In the genomic region with DNA sequence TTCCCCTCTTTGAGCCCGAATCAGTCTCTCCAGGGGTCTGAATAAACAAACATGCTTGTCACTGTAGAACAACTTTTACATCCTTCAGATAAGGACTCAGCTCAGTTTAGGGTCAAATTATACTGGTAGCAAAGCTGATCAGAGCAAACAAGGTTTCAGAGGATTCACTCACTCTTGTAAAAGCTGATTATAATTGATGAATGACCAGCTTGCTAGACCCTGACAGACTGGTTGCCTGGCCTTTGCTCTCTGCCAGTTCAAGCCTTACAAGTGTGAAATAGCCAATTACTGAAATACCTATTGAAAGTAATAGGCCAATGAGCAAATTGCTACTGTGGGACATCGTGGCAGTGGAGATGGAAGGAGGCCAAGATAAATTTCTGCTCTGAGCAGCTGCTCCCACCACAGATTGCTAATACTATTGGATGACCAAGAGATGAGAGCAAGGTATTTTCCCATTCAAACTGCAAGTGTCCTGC, we compare ENCODE assay signal across 17 cellular contexts.
DNase-seq lines count a peak whose midpoint lies in the region; ATAC-seq and TF ChIP-seq lines count a peak whose summit lies in the region.
"Had no signal": no experiment of that assay in that cellular context is flagged by ENCODE, and none has a peak within 500 bp of the region (broad histone marks: within the 10 kb centered on the region; RNA-seq: fewer than 3 reads in every experiment).

No MANE protein-coding gene starts in this region.

- no peaks in the 10 kb centered on the region for H3K36me3 Mint-ChIP-seq in natural killer cell
- H3K36me3 Mint-ChIP-seq: activated CD4-positive, alpha-beta memory T cell treated with anti-CD3 and anti-CD28 coated beads for 36 hours; activated naive CD8-positive, alpha-beta T cell; IgD-negative memory B cell had no signal

- no peak overlapping the region for H3K23ac ChIP-seq in mesendoderm (ENCODE audit: low read length)

- H2BK5ac ChIP-seq in mesendoderm (ENCODE audit: low read length), result no peak overlapping the region

- H3K27ac ChIP-seq in SJCRH30 (no peak overlapping the region), mesendoderm (ENCODE audit: low read depth, low read length) (peak overlapping the region; percentile 2)
- H3K27ac ChIP-seq: breast epithelium, Peyer's patch had no signal

- H3K27me3 ChIP-seq in SJCRH30 (no peaks in the 10 kb centered on the region), mesendoderm (ENCODE audit: insufficient read depth, low read length, poor library complexity) (no peaks in the 10 kb centered on the region), MG63 (no peaks in the 10 kb centered on the region)
- H3K27me3 ChIP-seq: breast epithelium, Peyer's patch had no signal

- no peaks in the 10 kb centered on the region for H3K36me3 ChIP-seq in SJCRH30
- H3K36me3 ChIP-seq in mesendoderm (ENCODE audit: control insufficient read depth, insufficient read depth, low read length), result no peaks in the 10 kb centered on the region
- H3K36me3 ChIP-seq in MG63, result no peaks in the 10 kb centered on the region
- H3K36me3 ChIP-seq: breast epithelium, Peyer's patch had no signal

- no peak overlapping the region for H4K5ac ChIP-seq in mesendoderm (ENCODE audit: low read length)

- no peak overlapping the region for H2AK5ac ChIP-seq in mesendoderm (ENCODE audit: low read length)

- H3K9me3 Mint-ChIP-seq in natural killer cell, result peaks cover 8 to 9% of the 10 kb centered on the region in 2 donors
- H3K9me3 Mint-ChIP-seq: activated CD4-positive, alpha-beta memory T cell treated with anti-CD3 and anti-CD28 coated beads for 36 hours had no signal

- H3K4me1 Mint-ChIP-seq in natural killer cell, result no peaks in the 10 kb centered on the region
- H3K4me1 Mint-ChIP-seq: IgD-negative memory B cell had no signal

- no peaks in the 10 kb centered on the region for H3K79me1 ChIP-seq in mesendoderm (ENCODE audit: low read length)

- H3K9me3 ChIP-seq in SJCRH30 (replicated peaks) (no peaks in the 10 kb centered on the region), MG63 (no peaks in the 10 kb centered on the region)
- H3K9me3 ChIP-seq: Peyer's patch had no signal

- no peak overlapping the region for H3K4ac ChIP-seq in mesendoderm (ENCODE audit: low read depth, low read length)

- intact Hi-C loops in natural killer cell (cut with micrococcal nuclease), result no loop called here

- H3K4me1 ChIP-seq in SJCRH30 (peaks cover 4% of the 10 kb centered on the region), mesendoderm (ENCODE audit: control insufficient read depth, low read depth, low read length) (peaks cover 5% of the 10 kb centered on the region)
- H3K4me1 ChIP-seq: breast epithelium, Peyer's patch had no signal

- no peak for TF ChIP-seq CTCF in natural killer cell (IDR thresholded peaks at IDR 0.05)

- ATAC-seq in GM21723 (IDR thresholded peaks at IDR 0.05; ENCODE audit: unreplicated experiment), result no peak
- ATAC-seq in GM21367 (IDR thresholded peaks at IDR 0.05; ENCODE audit: unreplicated experiment), result no peak
- ATAC-seq in natural killer cell, result no peak
- ATAC-seq: sciatic nerve had no signal

- H4K8ac ChIP-seq in mesendoderm (ENCODE audit: low read depth, low read length), result no peak overlapping the region

- H3K9ac ChIP-seq in mesendoderm (ENCODE audit: low read length), result no peak overlapping the region

- H3K4me3 Mint-ChIP-seq in natural killer cell, result no peak overlapping the region
- H3K4me3 Mint-ChIP-seq: activated CD4-positive, alpha-beta memory T cell treated with anti-CD3 and anti-CD28 coated beads for 36 hours; activated naive CD8-positive, alpha-beta T cell; IgD-negative memory B cell had no signal

- no peaks in the 10 kb centered on the region for H3K79me2 ChIP-seq in mesendoderm (ENCODE audit: control insufficient read depth, insufficient read depth, low read length)

- H3K18ac ChIP-seq in mesendoderm (ENCODE audit: low read length), result no peak overlapping the region

- H2BK120ac ChIP-seq in mesendoderm (ENCODE audit: low read depth, low read length), result no peak overlapping the region

- H3K4me3 ChIP-seq in SJCRH30 (no peak overlapping the region), mesendoderm (ENCODE audit: low read length) (no peak overlapping the region), MG63 (no peak overlapping the region)
- H3K4me3 ChIP-seq: breast epithelium, Peyer's patch had no signal

- H3K4me2 ChIP-seq in mesendoderm (ENCODE audit: low read length), result no peak overlapping the region

- H3K27me3 Mint-ChIP-seq in natural killer cell (ENCODE audit: low read depth in 2 of 2), result no peaks in the 10 kb centered on the region
- H3K27me3 Mint-ChIP-seq: activated CD4-positive, alpha-beta memory T cell treated with anti-CD3 and anti-CD28 coated beads for 36 hours; activated naive CD8-positive, alpha-beta T cell; IgD-negative memory B cell had no signal

- no peak overlapping the region for H3K56ac ChIP-seq in mesendoderm (ENCODE audit: low read length)

- DNase-seq in DMS153 treated with DMSO at 0.1 percent for 48 hours (lab: John Stamatoyannopoulos, UW; ENCODE audit: unreplicated experiment) (peak; percentile 81), NCI-H1417 treated with DMSO at 0.1 percent for 48 hours (lab: John Stamatoyannopoulos, UW) (peak; percentile 61), SJCRH30 (peak; percentile 16 to 57), mesendoderm (peak; percentile 88), MG63 (no peak), natural killer cell (no peak)
- DNase-seq: activated CD4-positive, alpha-beta memory T cell treated with anti-CD3 and anti-CD28 coated beads for 36 hours; activated T-cell treated with anti-CD3 and anti-CD28 coated beads, Interleukin-2, amount 50 U/mL, for 48 hours; occipital lobe; Peyer's patch; stimulated activated CD4-positive, alpha-beta T cell treated with anti-CD3 and anti-CD28 coated beads, Interleukin-2, amount 100 ng/mL, for 24 hours had no signal

- no peak overlapping the region for H3K27ac Mint-ChIP-seq in natural killer cell
- H3K27ac Mint-ChIP-seq: activated CD4-positive, alpha-beta memory T cell treated with anti-CD3 and anti-CD28 coated beads for 36 hours; activated naive CD8-positive, alpha-beta T cell; IgD-negative memory B cell had no signal

- H2BK15ac ChIP-seq in mesendoderm (replicated peaks; ENCODE audit: low read depth), result no peak overlapping the region

- whole genome bisulfite sequencing in mesendoderm (ENCODE audit: extremely low coverage, insufficient coverage, low lambda C conversion rate), result no CpG with 5 or more reads among the region's 2 CpGs

Comparison
In these comparisons a context has a peak if more than half of its experiments do, and no peak if none do; other contexts are left out.
1. DNase-seq: peak in DMS153 treated with DMSO at 0.1 percent for 48 hours (single experiment), NCI-H1417 treated with DMSO at 0.1 percent for 48 hours (single experiment), SJCRH30 (2 of 2) and mesendoderm (single experiment); none in MG63 (single experiment) and natural killer cell (single experiment).